Comparison of ENCODE assay signal across 1 cellular context in the genomic region with DNA sequence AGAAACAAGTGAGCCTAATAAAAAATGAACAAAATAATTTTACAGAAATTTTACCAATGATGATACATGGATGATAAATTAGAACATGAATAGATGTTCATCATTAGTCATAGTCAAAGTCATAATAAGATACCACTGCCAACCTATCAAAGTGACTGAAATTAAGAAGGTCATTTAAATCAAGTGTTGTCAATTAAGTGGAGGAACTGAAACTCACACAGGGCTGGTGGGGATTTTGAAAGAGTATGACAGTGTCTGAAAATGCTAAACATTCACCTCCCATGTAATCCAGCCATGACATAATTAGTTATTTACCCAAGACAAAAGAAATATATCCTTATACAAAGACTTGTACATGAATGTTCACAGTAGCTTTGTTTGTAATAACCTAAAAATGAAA.
TF ChIP-seq lines count a peak whose summit lies in the region.

No MANE protein-coding gene starts in this region.

TF ChIP-seq in GM12878, 131 proteins besides CTCF, POLR2A, EP300 and RAD21 (continued from another document and continues in another):
- TF ChIP-seq, protein P1, sequence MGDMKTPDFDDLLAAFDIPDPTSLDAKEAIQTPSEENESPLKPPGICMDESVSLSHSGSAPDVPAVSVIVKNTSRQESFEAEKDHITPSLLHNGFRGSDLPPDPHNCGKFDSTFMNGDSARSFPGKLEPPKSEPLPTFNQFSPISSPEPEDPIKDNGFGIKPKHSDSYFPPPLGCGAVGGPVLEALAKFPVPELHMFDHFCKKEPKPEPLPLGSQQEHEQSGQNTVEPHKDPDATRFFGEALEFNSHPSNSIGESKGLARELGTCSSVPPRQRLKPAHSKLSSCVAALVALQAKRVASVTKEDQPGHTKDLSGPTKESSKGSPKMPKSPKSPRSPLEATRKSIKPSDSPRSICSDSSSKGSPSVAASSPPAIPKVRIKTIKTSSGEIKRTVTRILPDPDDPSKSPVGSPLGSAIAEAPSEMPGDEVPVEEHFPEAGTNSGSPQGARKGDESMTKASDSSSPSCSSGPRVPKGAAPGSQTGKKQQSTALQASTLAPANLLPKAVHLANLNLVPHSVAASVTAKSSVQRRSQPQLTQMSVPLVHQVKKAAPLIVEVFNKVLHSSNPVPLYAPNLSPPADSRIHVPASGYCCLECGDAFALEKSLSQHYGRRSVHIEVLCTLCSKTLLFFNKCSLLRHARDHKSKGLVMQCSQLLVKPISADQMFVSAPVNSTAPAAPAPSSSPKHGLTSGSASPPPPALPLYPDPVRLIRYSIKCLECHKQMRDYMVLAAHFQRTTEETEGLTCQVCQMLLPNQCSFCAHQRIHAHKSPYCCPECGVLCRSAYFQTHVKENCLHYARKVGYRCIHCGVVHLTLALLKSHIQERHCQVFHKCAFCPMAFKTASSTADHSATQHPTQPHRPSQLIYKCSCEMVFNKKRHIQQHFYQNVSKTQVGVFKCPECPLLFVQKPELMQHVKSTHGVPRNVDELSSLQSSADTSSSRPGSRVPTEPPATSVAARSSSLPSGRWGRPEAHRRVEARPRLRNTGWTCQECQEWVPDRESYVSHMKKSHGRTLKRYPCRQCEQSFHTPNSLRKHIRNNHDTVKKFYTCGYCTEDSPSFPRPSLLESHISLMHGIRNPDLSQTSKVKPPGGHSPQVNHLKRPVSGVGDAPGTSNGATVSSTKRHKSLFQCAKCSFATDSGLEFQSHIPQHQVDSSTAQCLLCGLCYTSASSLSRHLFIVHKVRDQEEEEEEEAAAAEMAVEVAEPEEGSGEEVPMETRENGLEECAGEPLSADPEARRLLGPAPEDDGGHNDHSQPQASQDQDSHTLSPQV (IDR thresholded peaks at IDR 0.05): no peak
- TF ChIP-seq NFXL1 (IDR thresholded peaks at IDR 0.05; ENCODE audit: borderline replicate concordance) (no peak), HDAC2 (IDR thresholded peaks at IDR 0.05) (no peak), YBX1 (IDR thresholded peaks at IDR 0.05) (no peak), JUNB (IDR thresholded peaks at IDR 0.05) (peak; percentile 54), RFX5 (IDR thresholded peaks at IDR 0.05; ENCODE audit: low read depth, low read length) (no peak), RCOR1 (conservative IDR thresholded peaks at IDR 0.05; ENCODE audit: low read depth, low read length) (peak; percentile 75; the same call in 1 of the 2 replicates), BMI1 (IDR thresholded peaks at IDR 0.05; ENCODE audit: borderline replicate concordance) (peak; percentile 88), LARP7 (IDR thresholded peaks at IDR 0.05) (no peak), IKZF1 (conservative IDR thresholded peaks at IDR 0.05) (0 out of 2 replicates have a peak, but pooled peaks have one; percentile 33), NBN (IDR thresholded peaks at IDR 0.05) (peak; percentile 41; the same call in 1 of the 2 replicates), ASH2L (IDR thresholded peaks at IDR 0.05; ENCODE audit: borderline replicate concordance, low read depth) (no peak), RB1 (IDR thresholded peaks at IDR 0.05; ENCODE audit: borderline replicate concordance) (no peak; the same call in 1 of the 2 replicates), SREBF1 (IDR thresholded peaks at IDR 0.05; ENCODE audit: low read length) (no peak), NFYA (IDR thresholded peaks at IDR 0.05; ENCODE audit: borderline replicate concordance, low read depth, low read length) (no peak), CREM (IDR thresholded peaks at IDR 0.05; ENCODE audit: low read depth) (no peak), CBX5 (IDR thresholded peaks at IDR 0.05; ENCODE audit: low read depth) (no peak), ZNF384 (IDR thresholded peaks at IDR 0.05; ENCODE audit: borderline replicate concordance, low read depth, low read length) (no peak), STAT3 (IDR thresholded peaks at IDR 0.05; ENCODE audit: low read depth, low read length) (no peak), EZH2 (IDR thresholded peaks at IDR 0.05; ENCODE audit: borderline replicate concordance, control insufficient read depth, low read depth, low read length) (no peak)
- TF ChIP-seq, protein P2, sequence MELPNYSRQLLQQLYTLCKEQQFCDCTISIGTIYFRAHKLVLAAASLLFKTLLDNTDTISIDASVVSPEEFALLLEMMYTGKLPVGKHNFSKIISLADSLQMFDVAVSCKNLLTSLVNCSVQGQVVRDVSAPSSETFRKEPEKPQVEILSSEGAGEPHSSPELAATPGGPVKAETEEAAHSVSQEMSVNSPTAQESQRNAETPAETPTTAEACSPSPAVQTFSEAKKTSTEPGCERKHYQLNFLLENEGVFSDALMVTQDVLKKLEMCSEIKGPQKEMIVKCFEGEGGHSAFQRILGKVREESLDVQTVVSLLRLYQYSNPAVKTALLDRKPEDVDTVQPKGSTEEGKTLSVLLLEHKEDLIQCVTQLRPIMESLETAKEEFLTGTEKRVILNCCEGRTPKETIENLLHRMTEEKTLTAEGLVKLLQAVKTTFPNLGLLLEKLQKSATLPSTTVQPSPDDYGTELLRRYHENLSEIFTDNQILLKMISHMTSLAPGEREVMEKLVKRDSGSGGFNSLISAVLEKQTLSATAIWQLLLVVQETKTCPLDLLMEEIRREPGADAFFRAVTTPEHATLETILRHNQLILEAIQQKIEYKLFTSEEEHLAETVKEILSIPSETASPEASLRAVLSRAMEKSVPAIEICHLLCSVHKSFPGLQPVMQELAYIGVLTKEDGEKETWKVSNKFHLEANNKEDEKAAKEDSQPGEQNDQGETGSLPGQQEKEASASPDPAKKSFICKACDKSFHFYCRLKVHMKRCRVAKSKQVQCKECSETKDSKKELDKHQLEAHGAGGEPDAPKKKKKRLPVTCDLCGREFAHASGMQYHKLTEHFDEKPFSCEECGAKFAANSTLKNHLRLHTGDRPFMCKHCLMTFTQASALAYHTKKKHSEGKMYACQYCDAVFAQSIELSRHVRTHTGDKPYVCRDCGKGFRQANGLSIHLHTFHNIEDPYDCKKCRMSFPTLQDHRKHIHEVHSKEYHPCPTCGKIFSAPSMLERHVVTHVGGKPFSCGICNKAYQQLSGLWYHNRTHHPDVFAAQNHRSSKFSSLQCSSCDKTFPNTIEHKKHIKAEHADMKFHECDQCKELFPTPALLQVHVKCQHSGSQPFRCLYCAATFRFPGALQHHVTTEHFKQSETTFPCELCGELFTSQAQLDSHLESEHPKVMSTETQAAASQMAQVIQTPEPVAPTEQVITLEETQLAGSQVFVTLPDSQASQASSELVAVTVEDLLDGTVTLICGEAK (IDR thresholded peaks at IDR 0.05; ENCODE audit: borderline replicate concordance): no peak
- TF ChIP-seq, protein P3, sequence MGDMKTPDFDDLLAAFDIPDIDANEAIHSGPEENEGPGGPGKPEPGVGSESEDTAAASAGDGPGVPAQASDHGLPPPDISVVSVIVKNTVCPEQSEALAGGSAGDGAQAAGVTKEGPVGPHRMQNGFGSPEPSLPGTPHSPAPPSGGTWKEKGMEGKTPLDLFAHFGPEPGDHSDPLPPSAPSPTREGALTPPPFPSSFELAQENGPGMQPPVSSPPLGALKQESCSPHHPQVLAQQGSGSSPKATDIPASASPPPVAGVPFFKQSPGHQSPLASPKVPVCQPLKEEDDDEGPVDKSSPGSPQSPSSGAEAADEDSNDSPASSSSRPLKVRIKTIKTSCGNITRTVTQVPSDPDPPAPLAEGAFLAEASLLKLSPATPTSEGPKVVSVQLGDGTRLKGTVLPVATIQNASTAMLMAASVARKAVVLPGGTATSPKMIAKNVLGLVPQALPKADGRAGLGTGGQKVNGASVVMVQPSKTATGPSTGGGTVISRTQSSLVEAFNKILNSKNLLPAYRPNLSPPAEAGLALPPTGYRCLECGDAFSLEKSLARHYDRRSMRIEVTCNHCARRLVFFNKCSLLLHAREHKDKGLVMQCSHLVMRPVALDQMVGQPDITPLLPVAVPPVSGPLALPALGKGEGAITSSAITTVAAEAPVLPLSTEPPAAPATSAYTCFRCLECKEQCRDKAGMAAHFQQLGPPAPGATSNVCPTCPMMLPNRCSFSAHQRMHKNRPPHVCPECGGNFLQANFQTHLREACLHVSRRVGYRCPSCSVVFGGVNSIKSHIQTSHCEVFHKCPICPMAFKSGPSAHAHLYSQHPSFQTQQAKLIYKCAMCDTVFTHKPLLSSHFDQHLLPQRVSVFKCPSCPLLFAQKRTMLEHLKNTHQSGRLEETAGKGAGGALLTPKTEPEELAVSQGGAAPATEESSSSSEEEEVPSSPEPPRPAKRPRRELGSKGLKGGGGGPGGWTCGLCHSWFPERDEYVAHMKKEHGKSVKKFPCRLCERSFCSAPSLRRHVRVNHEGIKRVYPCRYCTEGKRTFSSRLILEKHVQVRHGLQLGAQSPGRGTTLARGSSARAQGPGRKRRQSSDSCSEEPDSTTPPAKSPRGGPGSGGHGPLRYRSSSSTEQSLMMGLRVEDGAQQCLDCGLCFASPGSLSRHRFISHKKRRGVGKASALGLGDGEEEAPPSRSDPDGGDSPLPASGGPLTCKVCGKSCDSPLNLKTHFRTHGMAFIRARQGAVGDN (IDR thresholded peaks at IDR 0.05): no peak
- TF ChIP-seq, protein P4, sequence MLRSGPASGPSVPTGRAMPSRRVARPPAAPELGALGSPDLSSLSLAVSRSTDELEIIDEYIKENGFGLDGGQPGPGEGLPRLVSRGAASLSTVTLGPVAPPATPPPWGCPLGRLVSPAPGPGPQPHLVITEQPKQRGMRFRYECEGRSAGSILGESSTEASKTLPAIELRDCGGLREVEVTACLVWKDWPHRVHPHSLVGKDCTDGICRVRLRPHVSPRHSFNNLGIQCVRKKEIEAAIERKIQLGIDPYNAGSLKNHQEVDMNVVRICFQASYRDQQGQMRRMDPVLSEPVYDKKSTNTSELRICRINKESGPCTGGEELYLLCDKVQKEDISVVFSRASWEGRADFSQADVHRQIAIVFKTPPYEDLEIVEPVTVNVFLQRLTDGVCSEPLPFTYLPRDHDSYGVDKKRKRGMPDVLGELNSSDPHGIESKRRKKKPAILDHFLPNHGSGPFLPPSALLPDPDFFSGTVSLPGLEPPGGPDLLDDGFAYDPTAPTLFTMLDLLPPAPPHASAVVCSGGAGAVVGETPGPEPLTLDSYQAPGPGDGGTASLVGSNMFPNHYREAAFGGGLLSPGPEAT (IDR thresholded peaks at IDR 0.05; ENCODE audit: low read depth): peak; percentile 94
- TF ChIP-seq, protein P5, sequence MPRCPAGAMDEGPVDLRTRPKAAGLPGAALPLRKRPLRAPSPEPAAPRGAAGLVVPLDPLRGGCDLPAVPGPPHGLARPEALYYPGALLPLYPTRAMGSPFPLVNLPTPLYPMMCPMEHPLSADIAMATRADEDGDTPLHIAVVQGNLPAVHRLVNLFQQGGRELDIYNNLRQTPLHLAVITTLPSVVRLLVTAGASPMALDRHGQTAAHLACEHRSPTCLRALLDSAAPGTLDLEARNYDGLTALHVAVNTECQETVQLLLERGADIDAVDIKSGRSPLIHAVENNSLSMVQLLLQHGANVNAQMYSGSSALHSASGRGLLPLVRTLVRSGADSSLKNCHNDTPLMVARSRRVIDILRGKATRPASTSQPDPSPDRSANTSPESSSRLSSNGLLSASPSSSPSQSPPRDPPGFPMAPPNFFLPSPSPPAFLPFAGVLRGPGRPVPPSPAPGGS (IDR thresholded peaks at IDR 0.05; ENCODE audit: borderline replicate concordance, insufficient read depth, low read depth, low read length, poor library complexity, severe bottlenecking): no peak
- TF ChIP-seq, protein P6, sequence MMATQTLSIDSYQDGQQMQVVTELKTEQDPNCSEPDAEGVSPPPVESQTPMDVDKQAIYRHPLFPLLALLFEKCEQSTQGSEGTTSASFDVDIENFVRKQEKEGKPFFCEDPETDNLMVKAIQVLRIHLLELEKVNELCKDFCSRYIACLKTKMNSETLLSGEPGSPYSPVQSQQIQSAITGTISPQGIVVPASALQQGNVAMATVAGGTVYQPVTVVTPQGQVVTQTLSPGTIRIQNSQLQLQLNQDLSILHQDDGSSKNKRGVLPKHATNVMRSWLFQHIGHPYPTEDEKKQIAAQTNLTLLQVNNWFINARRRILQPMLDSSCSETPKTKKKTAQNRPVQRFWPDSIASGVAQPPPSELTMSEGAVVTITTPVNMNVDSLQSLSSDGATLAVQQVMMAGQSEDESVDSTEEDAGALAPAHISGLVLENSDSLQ (IDR thresholded peaks at IDR 0.05): peak; percentile 79
- TF ChIP-seq, protein P7, sequence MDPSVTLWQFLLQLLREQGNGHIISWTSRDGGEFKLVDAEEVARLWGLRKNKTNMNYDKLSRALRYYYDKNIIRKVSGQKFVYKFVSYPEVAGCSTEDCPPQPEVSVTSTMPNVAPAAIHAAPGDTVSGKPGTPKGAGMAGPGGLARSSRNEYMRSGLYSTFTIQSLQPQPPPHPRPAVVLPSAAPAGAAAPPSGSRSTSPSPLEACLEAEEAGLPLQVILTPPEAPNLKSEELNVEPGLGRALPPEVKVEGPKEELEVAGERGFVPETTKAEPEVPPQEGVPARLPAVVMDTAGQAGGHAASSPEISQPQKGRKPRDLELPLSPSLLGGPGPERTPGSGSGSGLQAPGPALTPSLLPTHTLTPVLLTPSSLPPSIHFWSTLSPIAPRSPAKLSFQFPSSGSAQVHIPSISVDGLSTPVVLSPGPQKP (IDR thresholded peaks at IDR 0.05; ENCODE audit: low read depth, low read length): no peak
- TF ChIP-seq, protein P8, sequence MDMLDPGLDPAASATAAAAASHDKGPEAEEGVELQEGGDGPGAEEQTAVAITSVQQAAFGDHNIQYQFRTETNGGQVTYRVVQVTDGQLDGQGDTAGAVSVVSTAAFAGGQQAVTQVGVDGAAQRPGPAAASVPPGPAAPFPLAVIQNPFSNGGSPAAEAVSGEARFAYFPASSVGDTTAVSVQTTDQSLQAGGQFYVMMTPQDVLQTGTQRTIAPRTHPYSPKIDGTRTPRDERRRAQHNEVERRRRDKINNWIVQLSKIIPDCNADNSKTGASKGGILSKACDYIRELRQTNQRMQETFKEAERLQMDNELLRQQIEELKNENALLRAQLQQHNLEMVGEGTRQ (IDR thresholded peaks at IDR 0.05; ENCODE audit: borderline replicate concordance, low read depth, low read length): no peak
